21 cellular contexts compared by ENCODE assay signal in the genomic region with DNA sequence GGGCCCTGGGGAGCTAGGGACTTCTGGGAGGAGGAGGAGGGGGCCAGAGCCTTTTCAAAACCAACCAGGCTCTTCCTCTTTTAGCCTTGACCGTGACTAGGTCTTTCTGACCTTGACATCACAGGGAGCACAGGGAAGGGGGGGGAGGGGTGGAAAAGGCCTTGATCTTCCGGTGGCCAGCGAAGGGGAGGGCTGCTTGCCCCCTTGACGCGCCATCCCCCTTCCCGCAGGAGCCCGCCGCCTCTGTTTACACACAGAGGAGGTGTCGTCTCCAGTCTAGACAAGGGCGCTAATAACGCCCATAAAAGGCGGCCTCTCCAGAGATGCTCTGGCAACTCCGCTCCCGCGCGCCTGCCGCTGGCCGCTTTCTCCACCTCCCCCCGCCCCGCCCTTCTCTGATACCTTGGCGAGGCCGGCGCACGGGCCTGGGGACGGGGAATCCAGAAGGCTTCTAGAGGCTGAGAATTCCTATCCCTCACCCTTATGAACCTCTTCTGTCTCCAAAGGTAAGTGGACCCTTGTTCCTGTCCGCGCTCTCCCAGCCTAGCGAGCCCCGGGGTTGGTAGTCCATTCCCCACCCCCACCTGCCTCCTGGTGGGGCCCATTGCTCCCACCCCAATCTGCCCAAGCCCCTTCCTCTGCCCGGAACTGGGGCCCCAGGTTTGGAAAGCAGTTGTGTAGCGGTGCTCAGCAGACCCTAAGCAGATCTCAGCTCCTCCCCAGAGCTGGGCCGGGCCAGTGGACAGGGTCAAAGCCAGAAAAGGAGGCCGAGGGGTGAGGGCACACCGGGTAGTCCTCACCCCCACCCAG. TPM values are rescaled to one million over a fixed set of nuclear protein-coding genes. Genes with fewer than 3 reads are reported as not detected.
A peak's percentile ranks its signal among the peaks of the same experiment; 100 is the strongest.
DNase-seq lines count a peak whose midpoint lies in the region; ATAC-seq and TF ChIP-seq lines count a peak whose summit lies in the region.
"Had no signal": no experiment of that assay in that cellular context is flagged by ENCODE, and none has a peak within 500 bp of the region (broad histone marks: within the 10 kb centered on the region; RNA-seq: fewer than 3 reads in every experiment).

No MANE protein-coding gene starts in this region.

- H4K8ac ChIP-seq in mesendoderm (ENCODE audit: low read depth, low read length): no peak overlapping the region

- H3K4me2 ChIP-seq in mesendoderm (ENCODE audit: low read length): no peak overlapping the region
- H3K4me2 ChIP-seq: A549 had no signal

- H3K18ac ChIP-seq in mesendoderm (ENCODE audit: low read length): no peak overlapping the region

- H3K27me3 ChIP-seq in NT2/D1 (ENCODE audit: insufficient read depth, insufficient read length) (peaks cover 84% of the 10 kb centered on the region), mesendoderm (ENCODE audit: insufficient read depth, low read length, poor library complexity) (peaks cover 94% of the 10 kb centered on the region), WERI-Rb-1 (ENCODE audit: insufficient read depth, low read depth, severe bottlenecking) (peaks cover 56% of the 10 kb centered on the region)

- H3K27ac ChIP-seq in mesendoderm (ENCODE audit: low read depth, low read length) (no peak overlapping the region), WERI-Rb-1 (no peak overlapping the region)
- H3K27ac ChIP-seq: esophagus squamous epithelium, gastroesophageal sphincter, GM23248, suprapubic skin had no signal

- no peak overlapping the region for H3K56ac ChIP-seq in mesendoderm (ENCODE audit: low read length)

- H3K36me3 ChIP-seq in NT2/D1 (ENCODE audit: insufficient read depth, insufficient read length, low read length) (peaks cover 5% of the 10 kb centered on the region), mesendoderm (ENCODE audit: control insufficient read depth, insufficient read depth, low read length) (no peaks in the 10 kb centered on the region), WERI-Rb-1 (no peaks in the 10 kb centered on the region)
- H3K36me3 ChIP-seq: BE2C, esophagus squamous epithelium, gastroesophageal sphincter, suprapubic skin had no signal

- H3K79me2 ChIP-seq in mesendoderm (ENCODE audit: control insufficient read depth, insufficient read depth, low read length): no peaks in the 10 kb centered on the region

- H2BK120ac ChIP-seq in mesendoderm (ENCODE audit: low read depth, low read length): no peak overlapping the region

- no peak overlapping the region for H3K23ac ChIP-seq in mesendoderm (ENCODE audit: low read length)

- ATAC-seq in HG03521 (IDR thresholded peaks at IDR 0.05; ENCODE audit: unreplicated experiment): no peak
- ATAC-seq: gastroesophageal sphincter; naive thymus-derived CD8-positive, alpha-beta T cell had no signal

- no peak overlapping the region for H2BK15ac ChIP-seq in mesendoderm (replicated peaks; ENCODE audit: low read depth)

- DNase-seq in NCI-H2227 (lab: John Stamatoyannopoulos, UW; ENCODE audit: unreplicated experiment) (peak; percentile 25), NCI-H2227 treated with DMSO at 0.1 percent for 48 hours (lab: John Stamatoyannopoulos, UW) (no peak), NCI-H1105 (lab: John Stamatoyannopoulos, UW) (peak; percentile 59), NT2/D1 (ENCODE audit: low read depth, low spot score) (no peak), mesendoderm (peak; percentile 46), WERI-Rb-1 (no peak)
- DNase-seq in central memory CD4-positive, alpha-beta T cell: no peak
- DNase-seq: activated CD4-positive, alpha-beta T cell treated with anti-CD3 and anti-CD28 coated beads for 4 hours; BE2C; effector memory CD4-positive, alpha-beta T cell; esophagus squamous epithelium; GM23248; naive thymus-derived CD8-positive, alpha-beta T cell; NCI-H1436 treated with DMSO at 0.1 percent for 48 hours; NCI-H446; SHP77 treated with DMSO at 0.1 percent for 48 hours; T-helper 1 cell had no signal

- TF ChIP-seq CTCF in WERI-Rb-1 (IDR thresholded peaks at IDR 0.05; ENCODE audit: low read depth, low read length): no peak

- no peaks in the 10 kb centered on the region for H3K79me1 ChIP-seq in mesendoderm (ENCODE audit: low read length)

- H3K4ac ChIP-seq in mesendoderm (ENCODE audit: low read depth, low read length): no peak overlapping the region

- no CpG with 5 or more reads among the region's 34 CpGs for WGBS in mesendoderm (ENCODE audit: extremely low coverage, insufficient coverage, low lambda C conversion rate)

- H3K9ac ChIP-seq in NT2/D1 (ENCODE audit: insufficient read length, low read depth) (peak overlapping the region; percentile 26), mesendoderm (ENCODE audit: low read length) (no peak overlapping the region)
- H3K9ac ChIP-seq: GM23248 had no signal

- peak overlapping the region; percentile 22 for H3K4me3 ChIP-seq in NT2/D1 (ENCODE audit: insufficient read length, low read depth)
- H3K4me3 ChIP-seq in mesendoderm (ENCODE audit: low read length): no peak overlapping the region
- H3K4me3 ChIP-seq in WERI-Rb-1 (ENCODE audit: low read depth, low read length): no peak overlapping the region
- H3K4me3 ChIP-seq: A549, esophagus squamous epithelium, gastroesophageal sphincter, GM23248, suprapubic skin had no signal

- H3K9me3 ChIP-seq in NT2/D1 (ENCODE audit: insufficient read depth, low read length): no peaks in the 10 kb centered on the region
- no peaks in the 10 kb centered on the region for H3K9me3 ChIP-seq in WERI-Rb-1 (ENCODE audit: severe bottlenecking)
- H3K9me3 ChIP-seq: A549, BE2C, esophagus squamous epithelium, suprapubic skin had no signal

- no peak overlapping the region for H4K5ac ChIP-seq in mesendoderm (ENCODE audit: low read length)

- no peak overlapping the region for H2AK5ac ChIP-seq in mesendoderm (ENCODE audit: low read length)

- H2BK5ac ChIP-seq in mesendoderm (ENCODE audit: low read length): no peak overlapping the region

- H3K4me1 ChIP-seq in NT2/D1 (ENCODE audit: insufficient read depth, insufficient read length) (peaks cover 35% of the 10 kb centered on the region), mesendoderm (ENCODE audit: control insufficient read depth, low read depth, low read length) (no peaks in the 10 kb centered on the region)
- H3K4me1 ChIP-seq: BE2C had no signal

RNA-seq across cellular contexts. Expression of gene HOXC12, which starts 4.9 kb away (rescaled TPM):
- polyA plus RNA-seq in mesendoderm (2013, experiment 1 of 2): not detected
- polyA plus RNA-seq in mesendoderm (2013, experiment 2 of 2): not detected
- polyA plus RNA-seq: A549; GM23248; naive thymus-derived CD8-positive, alpha-beta T cell had no signal

RNA-seq across cellular contexts. Expression of gene HOXC13, which starts 11.2 kb away (rescaled TPM):
- 0.03 TPM for polyA plus RNA-seq in mesendoderm (2013, experiment 1 of 2)
- polyA plus RNA-seq in mesendoderm (2013, experiment 2 of 2): 0.03 TPM
- polyA plus RNA-seq: GM23248; naive thymus-derived CD8-positive, alpha-beta T cell had no signal

RNA-seq across cellular contexts. Expression of gene HOXC11, which starts 23.1 kb away (rescaled TPM):
- polyA plus RNA-seq in mesendoderm (2013, experiment 1 of 2): not detected
- not detected for polyA plus RNA-seq in mesendoderm (2013, experiment 2 of 2)
- polyA plus RNA-seq: GM23248; naive thymus-derived CD8-positive, alpha-beta T cell had no signal

RNA-seq across cellular contexts. Expression of gene HOTAIR, which starts 24.9 kb away (rescaled TPM):
- not detected for polyA plus RNA-seq in mesendoderm (2013, experiment 1 of 2)
- polyA plus RNA-seq in mesendoderm (2013, experiment 2 of 2): not detected
- polyA plus RNA-seq: GM23248; naive thymus-derived CD8-positive, alpha-beta T cell had no signal

RNA-seq across cellular contexts. Expression of gene HOXC10, which starts 35.1 kb away (rescaled TPM):
- polyA plus RNA-seq in mesendoderm (2013, experiment 1 of 2): not detected
- polyA plus RNA-seq in mesendoderm (2013, experiment 2 of 2): not detected
- polyA plus RNA-seq: GM23248; naive thymus-derived CD8-positive, alpha-beta T cell had no signal

Comparison
In these comparisons a context has a peak if more than half of its experiments do, and no peak if none do; other contexts are left out.
1. DNase-seq: peak in NCI-H2227 (single experiment), NCI-H1105 (single experiment) and mesendoderm (single experiment); none in NCI-H2227 treated with DMSO at 0.1 percent for 48 hours (single experiment), NT2/D1 (single experiment), central memory CD4-positive, alpha-beta T cell (single experiment) and WERI-Rb-1 (single experiment).